In genomic region chr14:55094630-55095157, GRCh38 we compare ENCODE assay signal across 1 cellular context.
TF ChIP-seq lines count a peak whose summit lies in the region.

No MANE protein-coding gene starts in this region.

TF ChIP-seq in IMR-90, 13 proteins besides CTCF, POLR2A, EP300 and RAD21:
- TF ChIP-seq RFX5 (IDR thresholded peaks at IDR 0.05; ENCODE audit: low read depth, low read length) (no peak), NFE2L2 (IDR thresholded peaks at IDR 0.05; ENCODE audit: low read depth, low read length) (no peak), FOS (IDR thresholded peaks at IDR 0.05; ENCODE audit: low read depth, low read length) (peak; percentile 45; the same call in 1 of the 2 replicates), MAFK (IDR thresholded peaks at IDR 0.05; ENCODE audit: low read depth, low read length) (peak; percentile 21; the same call in 1 of the 2 replicates), MAZ (IDR thresholded peaks at IDR 0.05; ENCODE audit: borderline replicate concordance, low read depth, low read length) (no peak), MXI1 (IDR thresholded peaks at IDR 0.05; ENCODE audit: borderline replicate concordance, low read depth, low read length) (no peak), CEBPB (IDR thresholded peaks at IDR 0.05; ENCODE audit: low read depth, low read length) (no peak)
